In the genomic region with DNA sequence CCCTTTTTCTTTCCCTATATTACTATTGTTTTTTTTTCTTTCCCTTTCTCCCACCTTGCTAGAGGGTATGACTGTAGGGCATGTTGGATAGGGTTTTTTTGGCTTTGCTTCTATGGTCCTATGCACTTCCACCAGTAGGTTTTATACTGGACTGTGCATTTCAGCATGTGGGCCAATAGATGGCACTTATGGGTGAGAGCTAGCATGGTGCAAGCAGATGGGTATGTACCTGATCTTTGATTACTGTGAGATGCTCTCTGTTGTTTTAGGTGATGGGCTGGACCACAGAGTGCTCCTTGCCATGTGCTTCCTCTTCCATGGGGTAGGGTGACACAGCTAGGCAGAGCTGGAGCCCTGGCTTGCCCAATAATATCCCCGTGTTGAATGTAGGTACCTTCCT, we compare ENCODE assay signal across 23 cellular contexts.
DNase-seq lines count a peak whose midpoint lies in the region; ATAC-seq, FAIRE-seq and TF ChIP-seq lines count a peak whose summit lies in the region.
"Had no signal": no experiment of that assay in that cellular context is flagged by ENCODE, and none has a peak within 500 bp of the region (broad histone marks: within the 10 kb centered on the region; RNA-seq: fewer than 3 reads in every experiment).

No MANE protein-coding gene starts in this region.

- H3K9ac ChIP-seq in endodermal cell (ENCODE audit: extremely low read depth, low read length, poor library complexity, severe bottlenecking) (no peak overlapping the region), trophoblast cell (ENCODE audit: low read length) (no peak overlapping the region)
- H3K9ac ChIP-seq: BLaER1 had no signal

- no peak overlapping the region for H2AK5ac ChIP-seq in trophoblast cell (ENCODE audit: low read length)

- H2BK5ac ChIP-seq in trophoblast cell (ENCODE audit: low read depth, low read length, poor library complexity), result no peak overlapping the region

- H3K9me3 Mint-ChIP-seq in endodermal cell, result no peaks in the 10 kb centered on the region
- H3K9me3 Mint-ChIP-seq: T-helper 2 cell treated with Interferon-gamma antibody and Interleukin-4, amounts not matched to agents 5 μg/mL and 100 μg/mL, for 36 hours had no signal

- H3K4ac ChIP-seq in trophoblast cell (ENCODE audit: low read depth, low read length), result no peak overlapping the region

- H3K4me1 Mint-ChIP-seq in endodermal cell, result no peaks in the 10 kb centered on the region
- H3K4me1 Mint-ChIP-seq: activated CD8-positive, alpha-beta memory T cell treated with anti-CD3 and anti-CD28 coated beads, Interleukin-2, amount 10 ng/mL, durations not matched to agents 7 days and 5 days had no signal

- H3K27ac Mint-ChIP-seq in endodermal cell, result no peak overlapping the region
- H3K27ac Mint-ChIP-seq: activated CD8-positive, alpha-beta memory T cell treated with anti-CD3 and anti-CD28 coated beads, Interleukin-2, amount 10 ng/mL, durations not matched to agents 7 days and 5 days; stimulated activated memory B cell treated with anti-CD40 and anti-IgM and Interleukin-4, amounts not matched to agents 10 μg/mL and 1 μg/mL and 100 μg/mL, for 72 hours; T-helper 2 cell treated with Interferon-gamma antibody and Interleukin-4, amounts not matched to agents 5 μg/mL and 100 μg/mL, for 36 hours had no signal

- H3K27me3 ChIP-seq in AG04450 (ENCODE audit: control insufficient read depth, insufficient read depth, low read length), result no peaks in the 10 kb centered on the region
- no peaks in the 10 kb centered on the region for H3K27me3 ChIP-seq in endodermal cell (ENCODE audit: control insufficient read depth, insufficient read depth, low read length, poor library complexity, severe bottlenecking)
- no peaks in the 10 kb centered on the region for H3K27me3 ChIP-seq in trophoblast cell (ENCODE audit: insufficient read depth, low read length)
- H3K27me3 ChIP-seq: BLaER1 had no signal

- no peak overlapping the region for H3K14ac ChIP-seq in trophoblast cell (ENCODE audit: low read length)

- H3K79me2 ChIP-seq in trophoblast cell (ENCODE audit: control insufficient read depth, insufficient read depth, low read length, poor library complexity), result no peaks in the 10 kb centered on the region

- no peaks in the 10 kb centered on the region for H3K9me3 ChIP-seq in AG04450 (ENCODE audit: control insufficient read depth, insufficient read depth, low read length)
- no peaks in the 10 kb centered on the region for H3K9me3 ChIP-seq in endodermal cell (ENCODE audit: control insufficient read depth, low read length)
- H3K9me3 ChIP-seq in trophoblast cell (ENCODE audit: insufficient read depth, low read depth, low read length), result no peaks in the 10 kb centered on the region
- H3K9me3 ChIP-seq: tibial artery had no signal

- no peak overlapping the region for H4K91ac ChIP-seq in trophoblast cell (ENCODE audit: low read depth, low read length)

- POLR2A ChIA-PET in AG04450 (lab: Yijun Ruan, JAX), result no interaction called here

- H3K4me2 ChIP-seq in trophoblast cell (ENCODE audit: low read length), result no peak overlapping the region
- H3K4me2 ChIP-seq: BLaER1 had no signal

- H4K12ac ChIP-seq in trophoblast cell (ENCODE audit: low read depth, low read length), result no peak overlapping the region

- H3K4me3 ChIP-seq in AG04450 (ENCODE audit: low read depth, low read length) (no peak overlapping the region), LNCaP clone FGC (ENCODE audit: low read depth, low read length) (no peak overlapping the region), endodermal cell (ENCODE audit: low read length) (no peak overlapping the region), trophoblast cell (ENCODE audit: low read depth, low read length) (no peak overlapping the region)
- H3K4me3 ChIP-seq: BLaER1, tibial artery had no signal

- H3K36me3 ChIP-seq in endodermal cell (ENCODE audit: control insufficient read depth, insufficient read depth, low read length), result no peaks in the 10 kb centered on the region
- H3K36me3 ChIP-seq in trophoblast cell (ENCODE audit: control insufficient read depth in 1 of 2, insufficient read depth in 2 of 2, low read length in 2 of 2), result no peaks in the 10 kb centered on the region
- H3K36me3 ChIP-seq: BLaER1, tibial artery had no signal

- H3K23ac ChIP-seq in trophoblast cell (ENCODE audit: low read length), result no peak overlapping the region

- CTCF ChIA-PET in AG04450 (lab: Charles Lee), result interaction anchor here (1.7 to 3.5 kb wide), 2 partner anchors 8 to 12 kb away, joined by 5 to 14 read pairs; no protein-coding TSS in a partner anchor

- FAIRE-seq in D721Med (lab: Jason Lieb, UNC), result no peak
- FAIRE-seq: GM12892, small intestine had no signal

- H4K8ac ChIP-seq in trophoblast cell (ENCODE audit: low read depth, low read length), result no peak overlapping the region

- ATAC-seq in HG02571 (IDR thresholded peaks at IDR 0.05; ENCODE audit: unreplicated experiment), result no peak
- ATAC-seq: activated CD8-positive, alpha-beta memory T cell treated with anti-CD3 and anti-CD28 coated beads, Interleukin-2, amount 10 ng/mL, durations not matched to agents 7 days and 5 days; stimulated activated memory B cell treated with anti-CD40 and anti-IgM and Interleukin-4, amounts not matched to agents 10 μg/mL and 1 μg/mL and 100 μg/mL, for 72 hours had no signal

- TF ChIP-seq CTCF in AG04450 (IDR thresholded peaks at IDR 0.05; ENCODE audit: low read depth, low read length) (0 out of 2 replicates have a peak, but pooled peaks have one; percentile 2), D721Med (IDR thresholded peaks at IDR 0.05; ENCODE audit: insufficient read depth, missing control alignments) (peak; percentile 3), LNCaP clone FGC (IDR thresholded peaks at IDR 0.05; ENCODE audit: control insufficient read depth, extremely low read depth, insufficient read depth) (peak; percentile 26), endodermal cell (conservative IDR thresholded peaks at IDR 0.05) (peak; percentile 36)

- DNase-seq in AG04450 (ENCODE audit: low read depth, low spot score) (no peak), D721Med (ENCODE audit: insufficient read length, low spot score) (no peak), LNCaP clone FGC (ENCODE audit: low read depth) (no peak), endodermal cell (no peak), AG08395 (ENCODE audit: low spot score) (no peak), trophoblast cell (no peak), NCI-H1436 (lab: John Stamatoyannopoulos, UW) (no peak)
- DNase-seq: activated CD4-positive, CD25-positive, alpha-beta regulatory T cell treated with anti-CD3 and anti-CD28 coated beads, Interleukin-2, amount 50 U/mL, for 72 hours; activated CD8-positive, alpha-beta memory T cell treated with anti-CD3 and anti-CD28 coated beads, Interleukin-2, amount 10 ng/mL, durations not matched to agents 7 days and 5 days; activated effector memory CD4-positive, alpha-beta T cell treated with Interleukin-2 at 50 U/mL for 16 hours; DMS79 treated with DMSO at 0.1 percent for 48 hours; foreskin fibroblast; GOT3; NCI-H2081 treated with DMSO at 0.1 percent for 48 hours; posterior cingulate gyrus; SHP77 treated with DMSO at 0.1 percent for 48 hours; small intestine; tibial artery had no signal

- H2BK12ac ChIP-seq in trophoblast cell (ENCODE audit: low read length), result no peak overlapping the region

- H3K18ac ChIP-seq in trophoblast cell (ENCODE audit: low read length), result no peak overlapping the region

- no peaks in the 10 kb centered on the region for H3K27me3 Mint-ChIP-seq in endodermal cell (ENCODE audit: insufficient read depth)

- H3K79me1 ChIP-seq in trophoblast cell (ENCODE audit: low read length), result no peaks in the 10 kb centered on the region

- H2AFZ ChIP-seq in trophoblast cell (ENCODE audit: insufficient read depth, low read length, poor library complexity), result no peak overlapping the region

- H3K27ac ChIP-seq in AG04450 (ENCODE audit: low read depth, low read length) (no peak overlapping the region), endodermal cell (ENCODE audit: low read depth, low read length) (no peak overlapping the region), trophoblast cell (ENCODE audit: low read depth, low read length) (no peak overlapping the region)
- H3K27ac ChIP-seq: BLaER1, tibial artery had no signal

- H2BK120ac ChIP-seq in trophoblast cell (ENCODE audit: insufficient read depth, low read length, poor library complexity), result no peak overlapping the region

- no peak overlapping the region for H3K4me3 Mint-ChIP-seq in endodermal cell
- H3K4me3 Mint-ChIP-seq: activated CD8-positive, alpha-beta memory T cell treated with anti-CD3 and anti-CD28 coated beads, Interleukin-2, amount 10 ng/mL, durations not matched to agents 7 days and 5 days; stimulated activated memory B cell treated with anti-CD40 and anti-IgM and Interleukin-4, amounts not matched to agents 10 μg/mL and 1 μg/mL and 100 μg/mL, for 72 hours; T-helper 2 cell treated with Interferon-gamma antibody and Interleukin-4, amounts not matched to agents 5 μg/mL and 100 μg/mL, for 36 hours had no signal

- 86% methylated on average over 1 of the region's 1 CpG; no CpG with 5 or more reads in 1 of the 2 experiments for WGBS in endodermal cell (ENCODE audit: insufficient coverage in 1 of 2, insufficient read length in 1 of 2), 2 experiments
- WGBS in trophoblast cell (ENCODE audit: extremely low coverage, insufficient coverage, insufficient read length), result no CpG with 5 or more reads among the region's 1 CpG

- H3K36me3 Mint-ChIP-seq in endodermal cell (ENCODE audit: low read depth), result no peaks in the 10 kb centered on the region
- H3K36me3 Mint-ChIP-seq: activated CD8-positive, alpha-beta memory T cell treated with anti-CD3 and anti-CD28 coated beads, Interleukin-2, amount 10 ng/mL, durations not matched to agents 7 days and 5 days; stimulated activated memory B cell treated with anti-CD40 and anti-IgM and Interleukin-4, amounts not matched to agents 10 μg/mL and 1 μg/mL and 100 μg/mL, for 72 hours had no signal

- H3K4me1 ChIP-seq in endodermal cell (ENCODE audit: control insufficient read depth, insufficient read depth, low read length), result no peaks in the 10 kb centered on the region
- H3K4me1 ChIP-seq in trophoblast cell (ENCODE audit: control insufficient read depth in 1 of 2, insufficient read depth in 2 of 2, low read length in 2 of 2), result no peaks in the 10 kb centered on the region
- H3K4me1 ChIP-seq: BLaER1, tibial artery had no signal
